ENCODE assay signal across 2 cellular contexts in genomic region chr5:110681953-110682352, GRCh38.
TF ChIP-seq lines count a peak whose summit lies in the region.

No MANE protein-coding gene starts in this region.

TF ChIP-seq in A549, 52 proteins besides CTCF, POLR2A, EP300 and RAD21:
- TF ChIP-seq MAFK (IDR thresholded peaks at IDR 0.05; ENCODE audit: partially characterized antibody) (peak; percentile 59), MAZ (IDR thresholded peaks at IDR 0.05; ENCODE audit: borderline replicate concordance, low read depth, low read length) (no peak), FOXS1 (CRISPR knock-in tag; IDR thresholded peaks at IDR 0.05) (no peak), HOXB5 (CRISPR knock-in tag; IDR thresholded peaks at IDR 0.05) (no peak), REST (IDR thresholded peaks at IDR 0.05) (no peak), NFE2L2 (conservative IDR thresholded peaks at IDR 0.05; ENCODE audit: low read length) (no peak), ZC3H11A (IDR thresholded peaks at IDR 0.05) (no peak), CHD4 (IDR thresholded peaks at IDR 0.05; ENCODE audit: borderline replicate concordance) (no peak)

TF ChIP-seq in IMR-90, 13 proteins besides CTCF, POLR2A, EP300 and RAD21:
- TF ChIP-seq MAFK (IDR thresholded peaks at IDR 0.05; ENCODE audit: low read depth, low read length) (peak; percentile 73), MAZ (IDR thresholded peaks at IDR 0.05; ENCODE audit: borderline replicate concordance, low read depth, low read length) (no peak)
